ENCODE assay signal across 9 cellular contexts in the genomic region with DNA sequence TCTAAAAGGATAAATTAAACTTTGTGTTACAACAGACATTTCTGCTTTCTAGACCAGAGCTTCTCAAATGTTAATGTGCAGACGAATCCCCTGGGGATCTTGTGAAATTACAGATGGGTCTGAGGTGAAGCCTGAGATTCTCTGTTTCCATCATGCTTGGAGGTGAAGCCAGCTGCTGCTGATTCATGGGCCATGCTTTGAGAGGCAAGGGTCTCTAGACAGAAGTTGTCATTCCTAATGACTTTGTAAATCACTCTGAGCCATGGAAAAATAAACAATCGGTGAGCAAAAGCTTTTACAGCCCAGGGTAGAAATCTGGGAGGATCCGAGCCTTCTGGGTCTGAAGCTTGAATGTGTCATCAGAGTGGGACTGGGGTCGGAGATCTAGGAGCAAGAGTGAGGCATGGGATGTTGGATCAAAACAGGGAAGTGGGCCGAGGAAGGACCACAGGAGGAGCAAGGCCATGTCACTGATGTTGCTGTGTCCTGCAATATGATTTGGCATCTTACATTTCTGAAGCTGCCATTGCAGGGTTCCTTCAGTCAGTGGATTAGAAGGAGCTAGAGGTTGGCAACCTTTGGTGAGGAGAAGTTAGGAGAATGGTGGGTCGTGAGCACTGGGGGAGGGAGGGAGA.
DNase-seq lines count a peak whose midpoint lies in the region; ATAC-seq, FAIRE-seq and TF ChIP-seq lines count a peak whose summit lies in the region.
"Had no signal": no experiment of that assay in that cellular context is flagged by ENCODE, and none has a peak within 500 bp of the region (broad histone marks: within the 10 kb centered on the region; RNA-seq: fewer than 3 reads in every experiment).

No MANE protein-coding gene starts in this region.

- H3K9me3 ChIP-seq in gastroesophageal sphincter: no peaks in the 10 kb centered on the region

- no peak overlapping the region for H3K4me3 ChIP-seq in astrocyte of the cerebellum (ENCODE audit: low read depth, low read length)
- H3K4me3 ChIP-seq in skeletal muscle cell (ENCODE audit: low read depth, low read length): no peak overlapping the region
- no peak overlapping the region for H3K4me3 ChIP-seq in gastroesophageal sphincter

- no peak for TF ChIP-seq POLR2A in gastroesophageal sphincter (IDR thresholded peaks at IDR 0.05)

- H3K27ac ChIP-seq in gastroesophageal sphincter: no peak overlapping the region
- H3K27ac ChIP-seq: HL-60 had no signal

- peak; percentile 5 for DNase-seq in astrocyte of the cerebellum (ENCODE audit: low read depth)
- DNase-seq in skeletal muscle cell (ENCODE audit: low read depth): peak; percentile 95
- no peak for DNase-seq in NAMALWA (ENCODE audit: low spot score)
- no peak for DNase-seq in dermis blood vessel endothelial cell
- no peak for DNase-seq in RCC 7860 (ENCODE audit: low spot score)

- FAIRE-seq in RCC 7860 (lab: Jason Lieb, UNC): no peak

- H3K36me3 ChIP-seq in gastroesophageal sphincter: peaks cover 0 to 14% of the 10 kb centered on the region in 2 donors

- no peak for TF ChIP-seq EP300 in gastroesophageal sphincter (IDR thresholded peaks at IDR 0.05)

- H3K4me1 ChIP-seq in gastroesophageal sphincter: peaks cover 0 to 7% (median 0%) of the 10 kb centered on the region in 3 donors

- 40 to 82% methylated on average over 3 to 6 of the region's 6 CpGs for WGBS in gastroesophageal sphincter (ENCODE audit: low coverage in 1 of 2), 2 donors

- no peaks in the 10 kb centered on the region for H3K27me3 ChIP-seq in gastroesophageal sphincter

- in situ Hi-C loops in astrocyte of the cerebellum (cut with HindIII; ENCODE audit: low sequenced_read_pairs): no loop called here

- peak; percentile 91 for ATAC-seq in GM19463 (IDR thresholded peaks at IDR 0.05; ENCODE audit: unreplicated experiment)
- peak; percentile 72 for ATAC-seq in HG03139 (IDR thresholded peaks at IDR 0.05; ENCODE audit: unreplicated experiment)
- no peak for ATAC-seq in gastroesophageal sphincter

- TF ChIP-seq CTCF in astrocyte of the cerebellum (IDR thresholded peaks at IDR 0.05; ENCODE audit: low read depth, low read length, missing control alignments) (no peak), gastroesophageal sphincter (IDR thresholded peaks at IDR 0.05) (no peak)

Comparison
In these comparisons a context has a peak if more than half of its experiments do, and no peak if none do; other contexts are left out.
1. DNase-seq: peak in astrocyte of the cerebellum (single experiment) and skeletal muscle cell (single experiment); none in NAMALWA (single experiment), dermis blood vessel endothelial cell (single experiment) and RCC 7860 (single experiment).